In the genomic region with DNA sequence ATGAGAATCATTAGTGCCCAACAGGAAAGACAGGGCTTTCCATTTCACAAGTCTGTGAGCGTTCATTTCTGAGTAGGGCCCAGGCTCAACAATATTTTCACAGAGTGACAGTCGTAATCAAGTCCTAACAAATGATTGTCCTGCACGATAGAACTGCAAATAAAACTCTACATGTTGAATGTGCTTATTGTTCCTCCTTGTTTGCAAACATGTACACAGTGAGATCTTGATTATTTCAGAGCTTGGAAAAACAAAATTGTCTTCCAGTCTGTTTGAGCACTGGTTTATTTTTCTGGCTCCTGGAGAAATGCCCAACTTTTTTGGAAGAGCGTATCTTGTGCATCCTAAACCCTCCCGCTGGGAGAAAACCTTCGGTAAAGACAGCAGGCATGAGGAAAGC, we compare ENCODE assay signal across 18 cellular contexts.
DNase-seq lines count a peak whose midpoint lies in the region; ATAC-seq and TF ChIP-seq lines count a peak whose summit lies in the region.
"Had no signal": no experiment of that assay in that cellular context is flagged by ENCODE, and none has a peak within 500 bp of the region (broad histone marks: within the 10 kb centered on the region; RNA-seq: fewer than 3 reads in every experiment).

No MANE protein-coding gene starts in this region.

- in situ Hi-C loops in GM13976 (cut with MboI; ENCODE audit: low sequenced_read_pairs, unreplicated experiment), result no loop called here

- H3K36me3 ChIP-seq in lung (ENCODE audit: control insufficient read depth in 2 of 2, insufficient read depth in 2 of 2, low read length in 2 of 2), result no peaks in the 10 kb centered on the region

- H3K4me3 ChIP-seq in LNCaP clone FGC (ENCODE audit: low read depth, low read length) (no peak overlapping the region), lung (no peak overlapping the region)
- H3K4me3 ChIP-seq: GM23248 had no signal

- WGBS in lung, 2 donors, result 71 to 78% methylated on average over 6 of the region's 6 CpGs

- H3K27ac ChIP-seq in 22Rv1 (peak overlapping the region; percentile 65), lung (ENCODE audit: low read depth in 1 of 2, low read length in 1 of 2) (no peak overlapping the region)
- H3K27ac ChIP-seq: GM23248 had no signal

- no peaks in the 10 kb centered on the region for H3K4me1 ChIP-seq in lung (ENCODE audit: control insufficient read depth in 2 of 2, insufficient read depth in 2 of 2, low read length in 2 of 2)
- H3K4me1 ChIP-seq: Caco-2 had no signal

- TF ChIP-seq CTCF in 22Rv1 (IDR thresholded peaks at IDR 0.05) (no peak), LNCaP clone FGC (IDR thresholded peaks at IDR 0.05; ENCODE audit: control insufficient read depth, extremely low read depth, insufficient read depth) (no peak), lung (IDR thresholded peaks at IDR 0.05; ENCODE audit: control extremely low read depth, extremely low read depth) (no peak), GM13976 (IDR thresholded peaks at IDR 0.05; ENCODE audit: borderline replicate concordance, control extremely low read depth, extremely low read depth, insufficient read depth, missing control alignments) (no peak)

- ATAC-seq in lung (ENCODE audit: insufficient read depth, low FRiP score) (no peak), HG03139 (IDR thresholded peaks at IDR 0.05; ENCODE audit: unreplicated experiment) (no peak)
- ATAC-seq: CD8-positive, alpha-beta T cell had no signal

- DNase-seq in NCI-H1092 treated with DMSO at 0.1 percent for 48 hours (lab: John Stamatoyannopoulos, UW) (peak; percentile 0), NCI-H1092 (lab: John Stamatoyannopoulos, UW) (no peak), LNCaP clone FGC (ENCODE audit: low read depth) (peak; percentile 97), lung (ENCODE audit: low spot score) (peak; percentile 9), GM13976 (ENCODE audit: low spot score) (no peak), KG1 (lab: John Stamatoyannopoulos, UW) (no peak)
- DNase-seq: C1 segment of cervical spinal cord; Caco-2; CD4-positive, CD25-positive, alpha-beta regulatory T cell; CD8-positive, alpha-beta T cell; DMS53; DMS79 treated with DMSO at 0.1 percent for 48 hours; GF-D8; GM23248; H7; HCEC 1CT had no signal

- H3K9me3 ChIP-seq in lung (ENCODE audit: control insufficient read depth in 2 of 2, insufficient read depth in 1 of 2, low read length in 1 of 2), result peaks cover 0 to 5% of the 10 kb centered on the region in 2 donors

- H3K27me3 ChIP-seq in lung (ENCODE audit: control insufficient read depth, insufficient read depth), result no peaks in the 10 kb centered on the region

Comparison
In these comparisons a context has a peak if more than half of its experiments do, and no peak if none do; other contexts are left out.
1. DNase-seq: peak in NCI-H1092 treated with DMSO at 0.1 percent for 48 hours (single experiment), LNCaP clone FGC (single experiment) and lung (single experiment); none in NCI-H1092 (single experiment), GM13976 (single experiment) and KG1 (single experiment).